ENCODE assay signal across 24 cellular contexts in the genomic region with DNA sequence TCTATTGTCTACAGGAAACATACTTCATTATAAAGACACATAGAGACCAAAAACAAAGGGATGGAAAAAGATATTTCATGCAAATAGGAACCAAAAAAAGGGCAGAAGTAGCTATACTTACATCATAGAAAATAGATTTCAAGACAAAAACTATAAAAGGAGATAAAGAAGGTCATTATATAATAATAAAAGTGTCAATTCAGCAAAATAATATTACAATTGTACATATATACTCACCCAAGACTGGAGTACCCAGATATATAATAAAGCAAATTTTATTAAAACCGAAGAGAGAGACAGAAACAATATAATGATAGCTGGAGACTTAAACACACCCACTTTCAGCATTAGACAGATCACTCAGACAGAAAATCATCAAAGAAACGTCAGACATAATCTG.
DNase-seq lines count a peak whose midpoint lies in the region; ATAC-seq, FAIRE-seq and TF ChIP-seq lines count a peak whose summit lies in the region.
"Had no signal": no experiment of that assay in that cellular context is flagged by ENCODE, and none has a peak within 500 bp of the region (broad histone marks: within the 10 kb centered on the region; RNA-seq: fewer than 3 reads in every experiment).

No MANE protein-coding gene starts in this region.

- H2AFZ ChIP-seq in HepG2 (ENCODE audit: low read length) (no peak overlapping the region), K562 (ENCODE audit: low read depth, low read length) (no peak overlapping the region)

- intact Hi-C loops in HepG2 (cut with micrococcal nuclease; ENCODE audit: unreplicated experiment) (no loop called here), right lobe of liver (cut with DNase I) (no loop called here), K562 (cut with micrococcal nuclease) (no loop called here)

- CTCF ChIA-PET in HepG2 (lab: Yijun Ruan, JAX; ENCODE audit: low intra/inter-chr PET ratio, low total read pairs) (no interaction called here), K562 (lab: Yijun Ruan, JAX; ENCODE audit: low intra/inter-chr PET ratio) (no interaction called here)

- TF ChIP-seq CTCF in HepG2 (CRISPR knock-in tag; IDR thresholded peaks at IDR 0.05) (no peak), right lobe of liver (IDR thresholded peaks at IDR 0.05) (no peak), K562 (IDR thresholded peaks at IDR 0.05 in 2 of 3, conservative IDR thresholded peaks at IDR 0.05 in 1 of 3; ENCODE audit: insufficient read depth in 2 of 3, low read depth in 1 of 3, low read length in 3 of 3) (no peak)

- H3K9me3 ChIP-seq in HepG2 (ENCODE audit: low read length) (peaks cover 72% of the 10 kb centered on the region), right lobe of liver (no peaks in the 10 kb centered on the region), K562 (replicated peaks; ENCODE audit: control insufficient read depth, insufficient read depth, low read depth, low read length) (peaks cover 5% of the 10 kb centered on the region; the same call in 1 of the 2 replicates)
- H3K9me3 ChIP-seq: BE2C, BLaER1 had no signal

- H4K20me1 ChIP-seq in HepG2 (ENCODE audit: insufficient read depth, low read length) (no peaks in the 10 kb centered on the region), K562 (replicated peaks; ENCODE audit: control insufficient read depth, insufficient read depth, low read length) (no peaks in the 10 kb centered on the region)
- H4K20me1 ChIP-seq: BLaER1 had no signal

- H3K4me3 ChIP-seq in HepG2 (replicated peaks in 1 of 3; ENCODE audit: insufficient read depth in 1 of 3, low read depth in 2 of 3, low read length in 3 of 3) = no peak overlapping the region
- no peak overlapping the region for H3K4me3 ChIP-seq in right lobe of liver
- no peak overlapping the region for H3K4me3 ChIP-seq in K562
- H3K4me3 ChIP-seq: BLaER1, GM12878 had no signal

- TF ChIP-seq EP300 in HepG2 (IDR thresholded peaks at IDR 0.05; ENCODE audit: low read depth in 2 of 2, low read length in 2 of 2) (no peak), HepG2 (CRISPR knock-in tag; IDR thresholded peaks at IDR 0.05; ENCODE audit: borderline replicate concordance) (no peak), K562 (IDR thresholded peaks at IDR 0.05; ENCODE audit: low read length) (no peak)

- 2% methylated on average over 2 of the region's 2 CpGs for WGBS in HepG2 (ENCODE audit: low lambda C conversion rate)
- WGBS in right lobe of liver (ENCODE audit: insufficient coverage, low coverage, low lambda C conversion rate, missing lambda C conversion rate) = 52% methylated on average over 2 of the region's 2 CpGs
- WGBS in K562 (ENCODE audit: insufficient coverage, low coverage, missing lambda C conversion rate) = 0% methylated on average over 2 of the region's 2 CpGs

- ATAC-seq in HepG2 (no peak), right lobe of liver (no peak), K562 (no peak), HG03565 (IDR thresholded peaks at IDR 0.05; ENCODE audit: unreplicated experiment) (no peak)
- ATAC-seq: GM12878 had no signal

- TF ChIP-seq POLR2A in HepG2 (IDR thresholded peaks at IDR 0.05; ENCODE audit: insufficient read depth in 1 of 2, low read depth in 2 of 2, low read length in 2 of 2) (no peak), right lobe of liver (IDR thresholded peaks at IDR 0.05) (no peak), K562 (conservative IDR thresholded peaks at IDR 0.05) (no peak)

- POLR2A ChIA-PET in HepG2 (lab: Yijun Ruan, JAX) (no interaction called here), K562 (lab: Yijun Ruan, JAX) (no interaction called here)

- H3K4me1 ChIP-seq in HepG2 (ENCODE audit: insufficient read depth, low read length) = no peaks in the 10 kb centered on the region
- H3K4me1 ChIP-seq in right lobe of liver = no peaks in the 10 kb centered on the region
- H3K4me1 ChIP-seq in K562 (replicated peaks in 1 of 2; ENCODE audit: control insufficient read depth in 2 of 2, insufficient read depth in 2 of 2, low read length in 2 of 2) = no peaks in the 10 kb centered on the region
- H3K4me1 ChIP-seq: BE2C, BLaER1 had no signal

- H3K27ac ChIP-seq in HepG2 (ENCODE audit: extremely low read length, insufficient read depth, low read length) (no peak overlapping the region), right lobe of liver (no peak overlapping the region), K562 (ENCODE audit: extremely low read depth, low read depth, low read length) (no peak overlapping the region)
- H3K27ac ChIP-seq: 22Rv1, BLaER1 had no signal

- no peaks in the 10 kb centered on the region for H3K9me1 ChIP-seq in K562 (ENCODE audit: control insufficient read depth, insufficient read depth, low read length)

- H3K36me3 ChIP-seq in HepG2 (replicated peaks in 1 of 2; ENCODE audit: control insufficient read depth in 1 of 2, insufficient read depth in 2 of 2, low read length in 2 of 2) (no peaks in the 10 kb centered on the region), right lobe of liver (no peaks in the 10 kb centered on the region), K562 (ENCODE audit: control insufficient read depth, insufficient read depth, low read length) (no peaks in the 10 kb centered on the region)
- H3K36me3 ChIP-seq: BE2C, BLaER1 had no signal

- BruUV-seq in HepG2 (replicated peaks; lab: Mats Ljungman, UMichigan) (no TSS peak), K562 (replicated peaks; lab: Mats Ljungman, UMichigan) (no TSS peak)

- TF ChIP-seq RAD21 in HepG2 (CRISPR knock-in tag; IDR thresholded peaks at IDR 0.05) (no peak), K562 (CRISPR knock-in tag; conservative IDR thresholded peaks at IDR 0.05 in 1 of 2, IDR thresholded peaks at IDR 0.05 in 1 of 2) (no peak)

- H3K9ac ChIP-seq in HepG2 (ENCODE audit: insufficient read depth, low read depth, low read length) (no peak overlapping the region), K562 (ENCODE audit: insufficient read depth in 1 of 2, low read depth in 2 of 2, low read length in 2 of 2) (no peak overlapping the region)
- H3K9ac ChIP-seq: BLaER1 had no signal

- FAIRE-seq in HepG2 (lab: Jason Lieb, UNC) (no peak), K562 (lab: Jason Lieb, UNC) (no peak)
- FAIRE-seq: GM12878, GM12892, GM18507 had no signal

- H3K4me2 ChIP-seq in HepG2 (ENCODE audit: low read depth, low read length) (no peak overlapping the region), K562 (ENCODE audit: insufficient read depth, low read length) (no peak overlapping the region)
- H3K4me2 ChIP-seq: BLaER1 had no signal

- DNase-seq in HepG2 (ENCODE audit: low spot score) (no peak), right lobe of liver (no peak), K562 (ENCODE audit: extremely low read depth in 1 of 4, low spot score in 3 of 4) (no peak), SKM-1 treated with dmso at 0.1 percent for 144 hours (lab: John Stamatoyannopoulos, UW; ENCODE audit: unreplicated experiment) (no peak)
- DNase-seq: ACHN; BE2C; C1 segment of cervical spinal cord; CD4-positive, alpha-beta memory T cell; CD4-positive, CD25-positive, alpha-beta regulatory T cell; CD8-positive, alpha-beta memory T cell; COR-L47; DMS 273 treated with DMSO at 0.1 percent for 48 hours; DMS153; DMS53; DMS79; DND-41; EL; GDM1 had no signal

- H3K27me3 ChIP-seq in HepG2 (ENCODE audit: control insufficient read depth in 1 of 2, insufficient read depth in 2 of 2, low read length in 2 of 2) = no peaks in the 10 kb centered on the region
- H3K27me3 ChIP-seq in right lobe of liver = no peaks in the 10 kb centered on the region
- no peaks in the 10 kb centered on the region for H3K27me3 ChIP-seq in K562 (ENCODE audit: control insufficient read depth in 2 of 2, insufficient read depth in 2 of 2, low read length in 2 of 2)
- H3K27me3 ChIP-seq: BE2C, BLaER1 had no signal

- in situ Hi-C loops in HepG2 (cut with HindIII; ENCODE audit: extremely low pct_ligation_motif_present, low pct_unique_long_range_greater_than_20kb) = no loop called here
- in situ Hi-C loops in K562 (cut with MboI) = no loop called here

- no peaks in the 10 kb centered on the region for H3K79me2 ChIP-seq in HepG2 (ENCODE audit: insufficient read depth, low read length)
- no peaks in the 10 kb centered on the region for H3K79me2 ChIP-seq in K562 (ENCODE audit: control insufficient read depth, insufficient read depth, low read length)

TF ChIP-seq in HepG2, 621 proteins besides CTCF, POLR2A, EP300 and RAD21 (continues in another document):
- TF ChIP-seq MAFF (IDR thresholded peaks at IDR 0.05; ENCODE audit: low read depth, low read length) (peak; percentile 87), JUN (CRISPR knock-in tag; IDR thresholded peaks at IDR 0.05) (no peak), ZNF34 (CRISPR knock-in tag; IDR thresholded peaks at IDR 0.05; ENCODE audit: borderline replicate concordance) (no peak), ZNF446 (CRISPR knock-in tag; IDR thresholded peaks at IDR 0.05) (no peak), EZH2 (conservative IDR thresholded peaks at IDR 0.05; ENCODE audit: low read depth, low read length) (no peak), MAFK (conservative IDR thresholded peaks at IDR 0.05 in 1 of 2, IDR thresholded peaks at IDR 0.05 in 1 of 2; ENCODE audit: low read length in 2 of 2) (peak; percentile 71 to 92), STAG1 (CRISPR knock-in tag; IDR thresholded peaks at IDR 0.05) (no peak), REPIN1 (CRISPR knock-in tag; IDR thresholded peaks at IDR 0.05; ENCODE audit: borderline replicate concordance, low read depth) (no peak)

TF ChIP-seq in K562, 482 proteins besides CTCF, POLR2A, EP300 and RAD21 (continues in another document):
- TF ChIP-seq TCF7L2 (IDR thresholded peaks at IDR 0.05; ENCODE audit: low read depth, low read length) (no peak), HIVEP1 (CRISPR knock-in tag; IDR thresholded peaks at IDR 0.05) (no peak), GATAD2B (IDR thresholded peaks at IDR 0.05; ENCODE audit: borderline replicate concordance) (no peak), ZNF830 (CRISPR knock-in tag; IDR thresholded peaks at IDR 0.05) (no peak), MAFG (tag; conservative IDR thresholded peaks at IDR 0.05) (peak; percentile 81), ZNF212 (CRISPR knock-in tag; IDR thresholded peaks at IDR 0.05) (no peak), MAFK (IDR thresholded peaks at IDR 0.05; ENCODE audit: low read length) (peak; percentile 81; the same call in 1 of the 2 replicates), ZNF551 (CRISPR knock-in tag; IDR thresholded peaks at IDR 0.05) (no peak), TEAD4 (IDR thresholded peaks at IDR 0.05; ENCODE audit: low read length) (no peak), TEAD4 (CRISPR knock-in tag; IDR thresholded peaks at IDR 0.05; ENCODE audit: borderline replicate concordance) (no peak)
